ENCODE assay signal across 21 cellular contexts in the genomic region with DNA sequence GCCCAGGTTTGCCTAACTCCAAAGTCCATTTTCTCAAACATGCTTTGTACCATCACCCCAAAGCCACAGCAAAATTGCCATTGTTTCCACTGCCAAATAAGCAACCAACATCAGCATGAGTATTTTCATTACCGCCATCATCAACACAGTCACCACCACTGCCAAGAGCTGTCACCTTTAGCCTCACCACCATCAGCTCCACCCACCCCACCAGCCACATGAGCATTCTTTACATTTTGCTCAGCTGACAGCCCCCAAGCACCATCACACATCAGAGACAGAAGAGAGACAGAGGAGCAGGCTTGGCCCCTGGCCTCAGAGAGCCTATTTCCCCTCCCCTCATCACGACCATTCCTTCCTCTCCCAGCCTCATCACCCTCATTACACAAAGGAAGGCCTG. TPM values are rescaled to one million over a fixed set of nuclear protein-coding genes. Genes with fewer than 3 reads are reported as not detected.
"Had no signal": no experiment of that assay in that cellular context is flagged by ENCODE, and none has a peak within 500 bp of the region (broad histone marks: within the 10 kb centered on the region; RNA-seq: fewer than 3 reads in every experiment).

No MANE protein-coding gene starts in this region.

- H3K36me3 Mint-ChIP-seq: activated naive CD8-positive, alpha-beta T cell; stimulated activated memory B cell treated with anti-CD40 and anti-IgM and Interleukin-4, amounts not matched to agents 10 μg/mL and 1 μg/mL and 100 μg/mL, for 72 hours; type B pancreatic cell had no signal

- DNase-seq: activated CD4-positive, alpha-beta T cell treated with anti-CD3 and anti-CD28 coated beads, Interleukin-2, amount 50 U/mL, for 4 hours; activated CD4-positive, CD25-positive, alpha-beta regulatory T cell treated with anti-CD3 and anti-CD28 coated beads, Interleukin-2, amount 50 U/mL, for 72 hours; amniotic stem cell; central memory CD4-positive, alpha-beta T cell; colonic mucosa; left lung; pancreas; right lobe of liver; stimulated activated CD4-positive, alpha-beta T cell treated with anti-CD3 and anti-CD28 coated beads, Interleukin-4, amount 100 ng/mL, for 4 hours; T-helper 2 cell; testis had no signal

- H3K4me1 ChIP-seq: colonic mucosa, left lung, pancreas, right lobe of liver, testis had no signal

- H3K27me3 ChIP-seq: right lobe of liver, testis had no signal

- H3K9me3 Mint-ChIP-seq: stimulated activated memory B cell treated with anti-CD40 and anti-IgM and Interleukin-4, amounts not matched to agents 10 μg/mL and 1 μg/mL and 100 μg/mL, for 72 hours; type B pancreatic cell had no signal

- H3K27ac Mint-ChIP-seq: activated naive CD8-positive, alpha-beta T cell; stimulated activated memory B cell treated with anti-CD40 and anti-IgM and Interleukin-4, amounts not matched to agents 10 μg/mL and 1 μg/mL and 100 μg/mL, for 72 hours; type B pancreatic cell had no signal

- H3K9me3 ChIP-seq: colonic mucosa, left lung, pancreas, right lobe of liver, testis had no signal

- H3K27ac ChIP-seq: colonic mucosa, left lung, pancreas, right lobe of liver, testis, VCaP had no signal

- H3K4me3 Mint-ChIP-seq: activated naive CD8-positive, alpha-beta T cell; stimulated activated memory B cell treated with anti-CD40 and anti-IgM and Interleukin-4, amounts not matched to agents 10 μg/mL and 1 μg/mL and 100 μg/mL, for 72 hours; type B pancreatic cell had no signal

- H3K4me3 ChIP-seq: colonic mucosa, left lung, pancreas, right lobe of liver, testis had no signal

- ATAC-seq: left lung; pancreas; right lobe of liver; stimulated activated memory B cell treated with anti-CD40 and anti-IgM and Interleukin-4, amounts not matched to agents 10 μg/mL and 1 μg/mL and 100 μg/mL, for 72 hours had no signal

- H3K4me1 Mint-ChIP-seq: stimulated activated memory B cell treated with anti-CD40 and anti-IgM and Interleukin-4, amounts not matched to agents 10 μg/mL and 1 μg/mL and 100 μg/mL, for 72 hours had no signal

- H3K36me3 ChIP-seq: colonic mucosa, left lung, pancreas, right lobe of liver had no signal

RNA-seq across cellular contexts. Expression of gene TAS1R2, which starts 42.7 kb away (rescaled TPM):
- total RNA-seq: colonic mucosa, epithelial cell of proximal tubule, frontal cortex, kidney epithelial cell, left lung, lung microvascular endothelial cell, mononuclear cell, pancreas, pulmonary artery endothelial cell had no signal
- polyA plus RNA-seq: pancreas had no signal
